Comparison of ENCODE assay signal across 23 cellular contexts in genomic region chr14:56122306-56122705, GRCh38.
"Had no signal": no experiment of that assay in that cellular context is flagged by ENCODE, and none has a peak within 500 bp of the region (broad histone marks: within the 10 kb centered on the region; RNA-seq: fewer than 3 reads in every experiment).

No MANE protein-coding gene starts in this region.

- DNase-seq: activated CD8-positive, alpha-beta memory T cell treated with anti-CD3 and anti-CD28 coated beads for 24 hours; activated gamma-delta T cell; amniotic stem cell; dorsolateral prefrontal cortex; gastrocnemius medialis; heart left ventricle; immature natural killer cell; kidney glomerular epithelial cell; left ventricle myocardium inferior; mammary epithelial cell; midbrain; nephron progenitor cell; occipital lobe; stimulated activated CD4-positive, alpha-beta T cell treated with anti-CD3 and anti-CD28 coated beads, Interleukin-15, amount 100 ng/mL, for 24 hours; stimulated activated CD4-positive, alpha-beta T cell treated with anti-CD3 and anti-CD28 coated beads, Interleukin-2, amount 100 ng/mL, for 48 hours; stimulated activated naive CD8-positive, alpha-beta T cell treated with anti-CD3 and anti-CD28 coated beads, Interleukin-15, amount 100 ng/mL, for 72 hours; trophoblast cell had no signal

- H3K27ac ChIP-seq: dorsolateral prefrontal cortex, epithelial cell of prostate, gastrocnemius medialis, heart left ventricle, left ventricle myocardium inferior, right atrium auricular region, skin epidermis had no signal

- H3K27ac Mint-ChIP-seq: activated naive CD4-positive, alpha-beta T cell treated with anti-CD3 and anti-CD28 coated beads, Interleukin-2, amount 50 U/mL, for 24 hours; immature natural killer cell; nephron progenitor cell; stimulated activated naive CD8-positive, alpha-beta T cell treated with anti-CD3 and anti-CD28 coated beads, Interleukin-15, amount 100 ng/mL, for 72 hours; T-helper 1 cell treated with Interleukin-12 subunit alpha and Interleukin-12 subunit beta and Interleukin-4 antibody, amounts not matched to agents 30 μg/mL and 1 μg/mL, for 36 hours had no signal

- H3K36me3 Mint-ChIP-seq: activated naive CD4-positive, alpha-beta T cell treated with anti-CD3 and anti-CD28 coated beads, Interleukin-2, amount 50 U/mL, for 24 hours; immature natural killer cell had no signal

- H3K9me3 ChIP-seq: gastrocnemius medialis, heart left ventricle, left ventricle myocardium inferior, right atrium auricular region had no signal

- H3K4me3 ChIP-seq: dorsolateral prefrontal cortex, gastrocnemius medialis, heart left ventricle, left ventricle myocardium inferior, right atrium auricular region, skin epidermis had no signal

- H3K4me3 Mint-ChIP-seq: activated naive CD4-positive, alpha-beta T cell treated with anti-CD3 and anti-CD28 coated beads, Interleukin-2, amount 50 U/mL, for 24 hours; nephron progenitor cell; stimulated activated naive CD8-positive, alpha-beta T cell treated with anti-CD3 and anti-CD28 coated beads, Interleukin-15, amount 100 ng/mL, for 72 hours; T-helper 1 cell treated with Interleukin-12 subunit alpha and Interleukin-12 subunit beta and Interleukin-4 antibody, amounts not matched to agents 30 μg/mL and 1 μg/mL, for 36 hours had no signal

- H3K9me3 Mint-ChIP-seq: activated naive CD4-positive, alpha-beta T cell treated with anti-CD3 and anti-CD28 coated beads, Interleukin-2, amount 50 U/mL, for 24 hours; immature natural killer cell; nephron progenitor cell; stimulated activated naive CD8-positive, alpha-beta T cell treated with anti-CD3 and anti-CD28 coated beads, Interleukin-15, amount 100 ng/mL, for 72 hours; T-helper 1 cell treated with Interleukin-12 subunit alpha and Interleukin-12 subunit beta and Interleukin-4 antibody, amounts not matched to agents 30 μg/mL and 1 μg/mL, for 36 hours had no signal

- H3K36me3 ChIP-seq: gastrocnemius medialis, heart left ventricle, left ventricle myocardium inferior, right atrium auricular region had no signal

- H3K27me3 ChIP-seq: dorsolateral prefrontal cortex, gastrocnemius medialis, heart left ventricle, right atrium auricular region had no signal

- ATAC-seq: activated CD4-positive, CD25-positive, alpha-beta regulatory T cell treated with anti-CD3 and anti-CD28 coated beads, Interleukin-2, amount 50 U/mL, for 24 hours; gastrocnemius medialis; heart left ventricle; stimulated activated naive CD8-positive, alpha-beta T cell treated with anti-CD3 and anti-CD28 coated beads, Interleukin-15, amount 100 ng/mL, for 72 hours had no signal
